Comparison of ENCODE assay signal across 15 cellular contexts in the genomic region with DNA sequence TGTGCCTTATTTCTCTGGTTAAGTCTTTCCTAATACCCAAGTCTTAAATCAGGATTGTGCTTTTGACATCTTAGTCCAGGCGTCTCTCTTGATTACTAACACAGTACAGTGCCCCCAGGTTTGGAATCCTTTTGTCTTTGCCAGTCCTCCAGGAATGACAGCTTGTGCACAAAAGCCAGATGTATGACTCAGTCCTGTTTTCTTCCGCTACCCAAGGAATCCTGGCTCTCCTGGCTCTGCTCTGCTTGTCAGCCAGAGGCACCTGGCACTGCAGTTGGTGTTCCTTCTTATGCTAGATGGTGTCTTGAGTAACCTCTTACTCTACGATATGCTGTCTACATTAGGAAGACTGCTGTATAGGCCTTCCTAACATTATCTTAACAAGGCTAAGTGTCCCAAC.
DNase-seq lines count a peak whose midpoint lies in the region; ATAC-seq and TF ChIP-seq lines count a peak whose summit lies in the region.
"Had no signal": no experiment of that assay in that cellular context is flagged by ENCODE, and none has a peak within 500 bp of the region (broad histone marks: within the 10 kb centered on the region; RNA-seq: fewer than 3 reads in every experiment).

No MANE protein-coding gene starts in this region.

- DNase-seq in ELR (ENCODE audit: low read depth): peak; percentile 77
- peak; percentile 24 for DNase-seq in brain microvascular endothelial cell
- no peak for DNase-seq in stomach
- DNase-seq in right lobe of liver: no peak
- DNase-seq in HT-29 (ENCODE audit: low spot score): no peak
- DNase-seq in NCI-H1105 (lab: John Stamatoyannopoulos, UW): no peak
- DNase-seq: activated CD4-positive, alpha-beta T cell treated with anti-CD3 and anti-CD28 coated beads, Interleukin-2, amount 50 U/mL, for 4 hours; activated naive CD4-positive, alpha-beta T cell treated with Interleukin-2 at 50 U/mL for 16 hours; C1 segment of cervical spinal cord; hypothalamus; NCI-H1436; sigmoid colon; T-helper 17 cell had no signal

- TF ChIP-seq EP300 in stomach (IDR thresholded peaks at IDR 0.05): no peak

- TF ChIP-seq CTCF in brain microvascular endothelial cell (IDR thresholded peaks at IDR 0.05; ENCODE audit: low read depth, low read length, missing control alignments): no peak
- TF ChIP-seq CTCF in stomach (IDR thresholded peaks at IDR 0.05): no peak
- no peak for TF ChIP-seq CTCF in right lobe of liver (IDR thresholded peaks at IDR 0.05)

- H3K36me3 ChIP-seq in brain microvascular endothelial cell (replicated peaks) (no peaks in the 10 kb centered on the region), mesodermal cell (ENCODE audit: control insufficient read depth, insufficient read depth, low read length) (no peaks in the 10 kb centered on the region), stomach (no peaks in the 10 kb centered on the region), right lobe of liver (no peaks in the 10 kb centered on the region)
- H3K36me3 ChIP-seq: sigmoid colon had no signal

- no peak for TF ChIP-seq POLR2A in stomach (IDR thresholded peaks at IDR 0.05)
- TF ChIP-seq POLR2A in right lobe of liver (IDR thresholded peaks at IDR 0.05): no peak

- H3K4me3 ChIP-seq in brain microvascular endothelial cell (ENCODE audit: low read depth, low read length) (no peak overlapping the region), mesodermal cell (ENCODE audit: extremely low read depth, insufficient read depth, low read length, poor library complexity, severe bottlenecking) (no peak overlapping the region), stomach (no peak overlapping the region), right lobe of liver (no peak overlapping the region)
- H3K4me3 ChIP-seq: sigmoid colon had no signal

- ATAC-seq in HG03175 (IDR thresholded peaks at IDR 0.05; ENCODE audit: unreplicated experiment) (peak; percentile 10), right lobe of liver (no peak)
- ATAC-seq: T-helper 17 cell had no signal

- H3K9me3 ChIP-seq in mesodermal cell (ENCODE audit: control insufficient read depth, low read length) (no peaks in the 10 kb centered on the region), stomach (no peaks in the 10 kb centered on the region), right lobe of liver (no peaks in the 10 kb centered on the region)
- H3K9me3 ChIP-seq: sigmoid colon had no signal

- in situ Hi-C loops in brain microvascular endothelial cell (cut with HindIII; ENCODE audit: low pct_ligation_motif_present, low sequenced_read_pairs): no loop called here

- 70 to 91% methylated on average over 2 of the region's 3 CpGs for WGBS in mesodermal cell (ENCODE audit: insufficient coverage in 2 of 2), 2 experiments
- WGBS in stomach, 5 donors: 89 to 98% (median 92%) methylated on average over 3 of the region's 3 CpGs
- 92% methylated on average over 2 of the region's 3 CpGs for WGBS in right lobe of liver (ENCODE audit: insufficient coverage, low coverage, low lambda C conversion rate, missing lambda C conversion rate)

- H3K27me3 ChIP-seq in brain microvascular endothelial cell (replicated peaks): no peaks in the 10 kb centered on the region
- no peaks in the 10 kb centered on the region for H3K27me3 ChIP-seq in stomach
- H3K27me3 ChIP-seq in right lobe of liver: no peaks in the 10 kb centered on the region
- H3K27me3 ChIP-seq: sigmoid colon had no signal

- H3K4me1 ChIP-seq in mesodermal cell (ENCODE audit: control insufficient read depth, insufficient read depth, low read length, poor library complexity, severe bottlenecking) (peaks cover 26% of the 10 kb centered on the region), stomach (peaks cover 0 to 5% (median 0%) of the 10 kb centered on the region in 4 donors), right lobe of liver (no peaks in the 10 kb centered on the region)

- no peak overlapping the region for H3K27ac ChIP-seq in brain microvascular endothelial cell
- H3K27ac ChIP-seq in mesodermal cell (ENCODE audit: low read depth, low read length, severe bottlenecking): peak overlapping the region; percentile 72
- H3K27ac ChIP-seq in stomach: no peak overlapping the region
- no peak overlapping the region for H3K27ac ChIP-seq in right lobe of liver

- intact Hi-C loops in stomach (cut with DNase I; ENCODE audit: low total_unique reads): no loop called here
- intact Hi-C loops in right lobe of liver (cut with DNase I): no loop called here

Comparison
In these comparisons a context has a peak if more than half of its experiments do, and no peak if none do; other contexts are left out.
1. DNase-seq: peak in ELR (single experiment) and brain microvascular endothelial cell (single experiment); none in stomach (single experiment), right lobe of liver (0 of 3), HT-29 (single experiment) and NCI-H1105 (single experiment).